14 cellular contexts compared by ENCODE assay signal in genomic region chr21:43305811-43306311, GRCh38.
"Had no signal": no experiment of that assay in that cellular context is flagged by ENCODE, and none has a peak within 500 bp of the region (broad histone marks: within the 10 kb centered on the region; RNA-seq: fewer than 3 reads in every experiment).

No MANE protein-coding gene starts in this region.

- H3K27ac Mint-ChIP-seq: activated naive CD8-positive, alpha-beta T cell treated with anti-CD3 and anti-CD28 coated beads, Interleukin-2, amount 50 U/mL, for 24 hours; naive thymus-derived CD4-positive, alpha-beta T cell; progenitor cell of endocrine pancreas had no signal

- H3K27ac ChIP-seq: cardiac muscle cell, coronary artery, neutrophil, thyroid gland, uterus had no signal

- H3K36me3 ChIP-seq: cardiac muscle cell, neutrophil, stomach, thyroid gland, uterus had no signal

- H3K4me3 ChIP-seq: cardiac muscle cell, coronary artery, stomach, thyroid gland, uterus had no signal

- ATAC-seq: activated naive CD8-positive, alpha-beta T cell treated with anti-CD3 and anti-CD28 coated beads, Interleukin-2, amount 50 U/mL, for 24 hours; naive thymus-derived CD4-positive, alpha-beta T cell had no signal

- DNase-seq: activated CD4-positive, alpha-beta T cell treated with anti-CD3 and anti-CD28 coated beads for 48 hours; activated naive CD4-positive, alpha-beta T cell treated with Interleukin-2 at 50 U/mL for 16 hours; activated naive CD8-positive, alpha-beta T cell treated with anti-CD3 and anti-CD28 coated beads, Interleukin-2, amount 50 U/mL, for 24 hours; effector CD8-positive, alpha-beta T cell; mammary epithelial cell; naive thymus-derived CD4-positive, alpha-beta T cell; stimulated activated CD4-positive, alpha-beta T cell treated with anti-CD3 and anti-CD28 coated beads, Interleukin-4, amount 100 ng/mL, for 24 hours; stomach; uterus had no signal

- H3K9me3 Mint-ChIP-seq: activated naive CD8-positive, alpha-beta T cell treated with anti-CD3 and anti-CD28 coated beads, Interleukin-2, amount 50 U/mL, for 24 hours; naive thymus-derived CD4-positive, alpha-beta T cell had no signal

- H3K27me3 ChIP-seq: cardiac muscle cell, neutrophil, thyroid gland, uterus had no signal

- H3K27me3 Mint-ChIP-seq: activated naive CD8-positive, alpha-beta T cell treated with anti-CD3 and anti-CD28 coated beads, Interleukin-2, amount 50 U/mL, for 24 hours had no signal

- H3K4me1 ChIP-seq: uterus had no signal

- H3K4me3 Mint-ChIP-seq: activated naive CD8-positive, alpha-beta T cell treated with anti-CD3 and anti-CD28 coated beads, Interleukin-2, amount 50 U/mL, for 24 hours; naive thymus-derived CD4-positive, alpha-beta T cell had no signal

- H3K36me3 Mint-ChIP-seq: naive thymus-derived CD4-positive, alpha-beta T cell had no signal

- H3K9me3 ChIP-seq: neutrophil, stomach, thyroid gland, uterus had no signal
